ENCODE assay signal across 8 cellular contexts in genomic region chr5:58459860-58460726, GRCh38. TPM values are rescaled to one million over a fixed set of nuclear protein-coding genes. Genes with fewer than 3 reads are reported as not detected.
A peak's percentile ranks its signal among the peaks of the same experiment; 100 is the strongest.
DNase-seq lines count a peak whose midpoint lies in the region; ATAC-seq and TF ChIP-seq lines count a peak whose summit lies in the region.

Gene PLK2, minus strand, starts transcription at chr5:58460086. Its CDS starts 127 bp downstream, at chr5:58459959.

- H3K4me3 ChIP-seq in prostate gland (peak within 1 kb of the TSS; percentile 68 to 71), upper lobe of right lung (peak within 1 kb of the TSS; percentile 80)

- CTCF ChIA-PET in T-cell (lab: Charles Lee) = interaction anchor here (0.6 to 5.9 kb wide), 17 partner anchors 12 to 1550 kb away, joined by 3 to 52 read pairs (median 5); no protein-coding TSS in a partner anchor

- H3K36me3 ChIP-seq in prostate gland (no peaks in the 10 kb centered on the region), upper lobe of right lung (peaks cover 28% of the 10 kb centered on the region)

- peaks cover 0 to 10% of the 10 kb centered on the region in 2 donors for H3K27me3 Mint-ChIP-seq in T-cell

- peak within 1 kb of the TSS; percentile 84 to 90 for H3K27ac Mint-ChIP-seq in T-cell

- H3K27ac ChIP-seq in prostate gland = peak within 1 kb of the TSS; percentile 86 to 91
- peak within 1 kb of the TSS; percentile 96 for H3K27ac ChIP-seq in upper lobe of right lung

- POLR2A ChIA-PET in T-cell (lab: Charles Lee) = interaction anchor here (0.5 to 1.0 kb wide), 8 partner anchors 29 to 1162 kb away, joined by 3 to 5 read pairs (median 3); no protein-coding TSS in a partner anchor

- ATAC-seq in GM21717 (IDR thresholded peaks at IDR 0.05; ENCODE audit: unreplicated experiment) (peak; percentile 85), T-cell (replicated peaks in 1 of 4) (peak; percentile 80 to 86 (median 83)), left cardiac atrium (peak; percentile 93 to 94), upper lobe of right lung (peak; percentile 93)

- TF ChIP-seq CTCF in prostate gland (IDR thresholded peaks at IDR 0.05) = peak in 2 of 4 experiments; percentile 62 to 75
- TF ChIP-seq CTCF in upper lobe of right lung (IDR thresholded peaks at IDR 0.05) = peak; percentile 43

- peaks cover 8% of the 10 kb centered on the region for H3K36me3 Mint-ChIP-seq in T-cell

- H3K4me1 ChIP-seq in prostate gland (replicated peaks) (no peaks in the 10 kb centered on the region), upper lobe of right lung (peaks cover 5% of the 10 kb centered on the region)

- peak; percentile 93 for DNase-seq in EL
- DNase-seq in T-cell = peak; percentile 69 to 96 (median 88)
- peak; percentile 87 for DNase-seq in amniotic epithelial cell (ENCODE audit: low read depth)
- DNase-seq in left cardiac atrium = peak; percentile 94
- DNase-seq in prostate gland (ENCODE audit: low spot score) = peak; percentile 95
- peak; percentile 96 for DNase-seq in upper lobe of right lung

- H3K27me3 ChIP-seq in prostate gland (replicated peaks; ENCODE audit: insufficient read depth) = no peaks in the 10 kb centered on the region
- no peaks in the 10 kb centered on the region for H3K27me3 ChIP-seq in upper lobe of right lung

- intact Hi-C loops in left cardiac atrium (cut with DNase I) = loop anchor here (1.0 to 10.0 kb wide), 11 partner anchors 55 to 1163 kb away; no protein-coding TSS in a partner anchor
- intact Hi-C loops in prostate gland (cut with DNase I) = loop anchor here (2.0 to 5.0 kb wide), 5 partner anchors 573 to 1558 kb away; no protein-coding TSS in a partner anchor
- intact Hi-C loops in upper lobe of right lung (cut with DNase I) = loop anchor here (5.0 to 10.0 kb wide), 3 partner anchors 573 to 1165 kb away; no protein-coding TSS in a partner anchor

- WGBS in prostate gland = under 1% methylated on average over 64 of the region's 99 CpGs

- no peaks in the 10 kb centered on the region for H3K9me3 Mint-ChIP-seq in T-cell

- peak; percentile 45; the same call in 1 of the 2 replicates for TF ChIP-seq EP300 in Ishikawa (IDR thresholded peaks at IDR 0.05; ENCODE audit: borderline replicate concordance)

- TF ChIP-seq POLR2A in prostate gland (IDR thresholded peaks at IDR 0.05) = peak; percentile 100

- no peaks in the 10 kb centered on the region for H3K9me3 ChIP-seq in prostate gland
- no peaks in the 10 kb centered on the region for H3K9me3 ChIP-seq in upper lobe of right lung

- no peak for TF ChIP-seq RAD21 in Ishikawa (IDR thresholded peaks at IDR 0.05; ENCODE audit: low read depth)

- peaks cover 16 to 20% (median 18%) of the 10 kb centered on the region in 3 donors for H3K4me1 Mint-ChIP-seq in T-cell

- peak within 1 kb of the TSS; percentile 82 to 84 (median 84) for H3K4me3 Mint-ChIP-seq in T-cell

TF ChIP-seq in Ishikawa, 13 proteins besides CTCF, POLR2A, EP300 and RAD21:
- peak; percentile 23; the same call in 1 of the 2 replicates for TF ChIP-seq NFIC (IDR thresholded peaks at IDR 0.05)
- TF ChIP-seq FOXM1 (IDR thresholded peaks at IDR 0.05; ENCODE audit: borderline replicate concordance, low read depth) = no peak
- TF ChIP-seq USF1 (IDR thresholded peaks at IDR 0.05) = no peak; the same call in 1 of the 2 replicates
- peak; percentile 53; the same call in 1 of the 2 replicates for TF ChIP-seq YY1 (IDR thresholded peaks at IDR 0.05; ENCODE audit: low read depth)
- TF ChIP-seq TAF1 (IDR thresholded peaks at IDR 0.05; ENCODE audit: low read depth) = peak; percentile 98
- TF ChIP-seq CREB1 (IDR thresholded peaks at IDR 0.05; ENCODE audit: low read depth) = peak; percentile 88
- TF ChIP-seq, protein P1, sequence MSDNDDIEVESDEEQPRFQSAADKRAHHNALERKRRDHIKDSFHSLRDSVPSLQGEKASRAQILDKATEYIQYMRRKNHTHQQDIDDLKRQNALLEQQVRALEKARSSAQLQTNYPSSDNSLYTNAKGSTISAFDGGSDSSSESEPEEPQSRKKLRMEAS (IDR thresholded peaks at IDR 0.05) = peak; percentile 82
- 0 out of 2 replicates have a peak, but pooled peaks have one; percentile 8 for TF ChIP-seq REST (IDR thresholded peaks at IDR 0.05; ENCODE audit: low read depth)
- peak; percentile 50 for TF ChIP-seq EGR1 (IDR thresholded peaks at IDR 0.05)
- peak; percentile 54; the same call in 1 of the 2 replicates for TF ChIP-seq TEAD4 (IDR thresholded peaks at IDR 0.05)
- no peak for TF ChIP-seq CEBPB (IDR thresholded peaks at IDR 0.05)
- TF ChIP-seq ZBTB7A (IDR thresholded peaks at IDR 0.05; ENCODE audit: low read depth) = no peak; the same call in 1 of the 2 replicates
- peak; percentile 26; the same call in 1 of the 2 replicates for TF ChIP-seq TCF12 (IDR thresholded peaks at IDR 0.05; ENCODE audit: low read depth)

RNA-seq across cellular contexts. Expression of gene PLK2, which starts in this region (rescaled TPM):
- total RNA-seq in T-cell (10 to 100 TPM in 3 of 5 donors, 1 to 10 TPM in 2; 5.9 to 32.1 (median 10.3) TPM), left cardiac atrium (100 to 1,000 TPM in 1 of 2 donors, 10 to 100 TPM in 1; 46.3 to 130 TPM), prostate gland (10 to 100 TPM; 60.1 to 69.4 TPM), upper lobe of right lung (41.1 TPM)

Comparison
In these comparisons a context has a peak if more than half of its experiments do, and no peak if none do; other contexts are left out.
1. Peak in every context shown above with its lines: DNase-seq, ATAC-seq, H3K4me3 ChIP-seq and H3K27ac ChIP-seq.